22 cellular contexts compared by ENCODE assay signal in genomic region chrX:43562372-43562771, GRCh38.
"Had no signal": no experiment of that assay in that cellular context is flagged by ENCODE, and none has a peak within 500 bp of the region (broad histone marks: within the 10 kb centered on the region; RNA-seq: fewer than 3 reads in every experiment).

No MANE protein-coding gene starts in this region.

- DNase-seq: activated CD4-positive, alpha-beta memory T cell treated with anti-CD3 and anti-CD28 coated beads, Interleukin-2, amount 10 ng/mL, durations not matched to agents 7 days and 5 days; activated CD4-positive, alpha-beta T cell treated with anti-CD3 and anti-CD28 coated beads for 36 hours; activated CD4-positive, alpha-beta T cell treated with anti-CD3 and anti-CD28 coated beads, Interleukin-2, amount 50 U/mL, for 1 hour; activated CD4-positive, CD25-positive, alpha-beta regulatory T cell; activated naive CD4-positive, alpha-beta T cell treated with anti-CD3 and anti-CD28 coated beads, Interleukin-2, amount 50 U/mL, for 16 hours; activated naive CD8-positive, alpha-beta T cell treated with anti-CD3 and anti-CD28 coated beads, Interleukin-2, amount 10 ng/mL, durations not matched to agents 7 days and 5 days; activated T-cell treated with anti-CD3 and anti-CD28 coated beads for 4 hours; activated T-cell treated with anti-CD3 and anti-CD28 coated beads, Interleukin-2, amount 50 U/mL, for 72 hours; adrenal gland; aorta; central memory CD4-positive, alpha-beta T cell; Karpas-422; NCI-H1092; NCI-H1417; NCI-H1930; NCI-H345; NCI-H510A; NCI-H526 treated with DMSO at 0.1 percent for 48 hours; NCI-H82; SIG-M5; T-cell; T1000 had no signal

- H3K4me3 ChIP-seq: adrenal gland had no signal
